ENCODE assay signal across 1 cellular context in the genomic region with DNA sequence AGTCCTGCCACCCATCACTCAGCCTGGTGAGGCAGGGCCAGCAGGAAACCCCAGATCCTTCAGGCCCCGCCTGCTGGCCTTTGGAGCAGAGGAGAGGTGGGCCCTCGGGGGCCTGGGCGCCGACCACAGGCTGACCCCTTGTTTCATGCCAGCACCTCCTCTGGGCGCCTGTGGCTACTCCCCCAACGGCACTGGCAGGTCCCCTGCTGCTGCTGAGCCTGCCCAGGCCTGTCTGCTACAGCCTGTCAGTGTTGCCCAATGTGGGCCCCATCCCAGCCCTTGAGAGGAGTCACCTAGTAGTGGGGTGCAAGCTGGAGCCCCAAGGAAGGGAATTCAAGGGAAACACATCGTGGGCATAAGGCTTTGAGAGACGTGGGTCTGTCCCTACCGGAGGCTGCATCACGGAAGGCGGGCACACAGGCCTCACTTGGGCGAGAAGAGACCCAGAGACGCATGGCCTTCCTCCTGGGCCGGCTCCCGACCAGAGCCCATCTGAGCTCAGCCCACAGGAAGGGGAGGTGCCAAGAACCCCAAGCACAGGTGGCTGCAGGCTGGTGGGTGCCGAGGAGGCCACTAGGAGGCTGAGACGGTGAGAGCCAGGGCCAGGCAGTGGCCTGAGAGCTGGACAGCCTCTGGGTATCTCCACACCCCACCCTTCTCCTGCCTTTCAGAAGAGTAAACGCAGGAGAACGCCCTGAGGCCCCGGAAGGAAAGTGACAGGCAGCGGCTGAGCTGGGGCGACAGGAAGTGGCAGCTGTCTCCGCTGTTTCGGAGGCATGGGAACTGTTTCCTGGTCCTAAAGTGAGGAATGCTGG.
TF ChIP-seq lines count a peak whose summit lies in the region.

No MANE protein-coding gene starts in this region.

TF ChIP-seq in GM12878, 131 proteins besides CTCF, POLR2A, EP300 and RAD21 (continued from another document):
- TF ChIP-seq, protein P1, sequence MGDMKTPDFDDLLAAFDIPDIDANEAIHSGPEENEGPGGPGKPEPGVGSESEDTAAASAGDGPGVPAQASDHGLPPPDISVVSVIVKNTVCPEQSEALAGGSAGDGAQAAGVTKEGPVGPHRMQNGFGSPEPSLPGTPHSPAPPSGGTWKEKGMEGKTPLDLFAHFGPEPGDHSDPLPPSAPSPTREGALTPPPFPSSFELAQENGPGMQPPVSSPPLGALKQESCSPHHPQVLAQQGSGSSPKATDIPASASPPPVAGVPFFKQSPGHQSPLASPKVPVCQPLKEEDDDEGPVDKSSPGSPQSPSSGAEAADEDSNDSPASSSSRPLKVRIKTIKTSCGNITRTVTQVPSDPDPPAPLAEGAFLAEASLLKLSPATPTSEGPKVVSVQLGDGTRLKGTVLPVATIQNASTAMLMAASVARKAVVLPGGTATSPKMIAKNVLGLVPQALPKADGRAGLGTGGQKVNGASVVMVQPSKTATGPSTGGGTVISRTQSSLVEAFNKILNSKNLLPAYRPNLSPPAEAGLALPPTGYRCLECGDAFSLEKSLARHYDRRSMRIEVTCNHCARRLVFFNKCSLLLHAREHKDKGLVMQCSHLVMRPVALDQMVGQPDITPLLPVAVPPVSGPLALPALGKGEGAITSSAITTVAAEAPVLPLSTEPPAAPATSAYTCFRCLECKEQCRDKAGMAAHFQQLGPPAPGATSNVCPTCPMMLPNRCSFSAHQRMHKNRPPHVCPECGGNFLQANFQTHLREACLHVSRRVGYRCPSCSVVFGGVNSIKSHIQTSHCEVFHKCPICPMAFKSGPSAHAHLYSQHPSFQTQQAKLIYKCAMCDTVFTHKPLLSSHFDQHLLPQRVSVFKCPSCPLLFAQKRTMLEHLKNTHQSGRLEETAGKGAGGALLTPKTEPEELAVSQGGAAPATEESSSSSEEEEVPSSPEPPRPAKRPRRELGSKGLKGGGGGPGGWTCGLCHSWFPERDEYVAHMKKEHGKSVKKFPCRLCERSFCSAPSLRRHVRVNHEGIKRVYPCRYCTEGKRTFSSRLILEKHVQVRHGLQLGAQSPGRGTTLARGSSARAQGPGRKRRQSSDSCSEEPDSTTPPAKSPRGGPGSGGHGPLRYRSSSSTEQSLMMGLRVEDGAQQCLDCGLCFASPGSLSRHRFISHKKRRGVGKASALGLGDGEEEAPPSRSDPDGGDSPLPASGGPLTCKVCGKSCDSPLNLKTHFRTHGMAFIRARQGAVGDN (IDR thresholded peaks at IDR 0.05) = peak; percentile 83; the same call in 1 of the 2 replicates
- TF ChIP-seq PAX8 (IDR thresholded peaks at IDR 0.05) = no peak
- TF ChIP-seq, protein P2, sequence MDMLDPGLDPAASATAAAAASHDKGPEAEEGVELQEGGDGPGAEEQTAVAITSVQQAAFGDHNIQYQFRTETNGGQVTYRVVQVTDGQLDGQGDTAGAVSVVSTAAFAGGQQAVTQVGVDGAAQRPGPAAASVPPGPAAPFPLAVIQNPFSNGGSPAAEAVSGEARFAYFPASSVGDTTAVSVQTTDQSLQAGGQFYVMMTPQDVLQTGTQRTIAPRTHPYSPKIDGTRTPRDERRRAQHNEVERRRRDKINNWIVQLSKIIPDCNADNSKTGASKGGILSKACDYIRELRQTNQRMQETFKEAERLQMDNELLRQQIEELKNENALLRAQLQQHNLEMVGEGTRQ (IDR thresholded peaks at IDR 0.05; ENCODE audit: borderline replicate concordance, low read depth, low read length) = no peak
- TF ChIP-seq, protein P3, sequence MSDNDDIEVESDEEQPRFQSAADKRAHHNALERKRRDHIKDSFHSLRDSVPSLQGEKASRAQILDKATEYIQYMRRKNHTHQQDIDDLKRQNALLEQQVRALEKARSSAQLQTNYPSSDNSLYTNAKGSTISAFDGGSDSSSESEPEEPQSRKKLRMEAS (IDR thresholded peaks at IDR 0.05; ENCODE audit: low read depth, low read length) = peak; percentile 45; the same call in 1 of the 2 replicates
- TF ChIP-seq KDM1A (IDR thresholded peaks at IDR 0.05; ENCODE audit: borderline replicate concordance) = no peak
- no peak for TF ChIP-seq ZNF217 (IDR thresholded peaks at IDR 0.05)
- no peak for TF ChIP-seq RBBP5 (conservative IDR thresholded peaks at IDR 0.05)
- 0 out of 2 replicates have a peak, but pooled peaks have one; percentile 21 for TF ChIP-seq MTA2 (IDR thresholded peaks at IDR 0.05; ENCODE audit: low read depth)
- 0 out of 2 replicates have a peak, but pooled peaks have one; percentile 5 for TF ChIP-seq BCL11A (IDR thresholded peaks at IDR 0.05; ENCODE audit: low read depth, low read length)
